17 cellular contexts compared by ENCODE assay signal in the genomic region with DNA sequence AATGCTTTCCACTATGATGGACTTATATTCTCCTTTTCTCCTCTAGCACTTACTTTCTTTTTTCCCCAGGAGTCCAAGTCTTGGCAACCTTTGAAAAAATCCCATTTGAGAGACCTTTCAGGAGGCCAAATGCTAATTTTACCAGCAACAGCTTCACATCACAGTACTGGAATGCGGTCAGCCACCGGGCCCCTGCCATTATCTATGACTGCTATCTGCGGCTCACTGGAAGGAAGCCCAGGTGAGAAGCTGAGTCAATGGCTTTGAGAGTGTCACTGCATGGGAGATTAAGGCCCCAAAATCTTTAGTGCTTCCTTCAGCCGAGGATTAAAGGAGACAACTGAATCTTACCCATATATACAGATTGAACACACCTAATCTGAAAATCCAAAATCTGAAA.
A peak's percentile ranks its signal among the peaks of the same experiment; 100 is the strongest.
DNase-seq lines count a peak whose midpoint lies in the region; ATAC-seq, FAIRE-seq and TF ChIP-seq lines count a peak whose summit lies in the region.
"Had no signal": no experiment of that assay in that cellular context is flagged by ENCODE, and none has a peak within 500 bp of the region (broad histone marks: within the 10 kb centered on the region; RNA-seq: fewer than 3 reads in every experiment).

No MANE protein-coding gene starts in this region.

- H3K9me3 Mint-ChIP-seq in MCF 10A (ENCODE audit: unreplicated experiment): no peaks in the 10 kb centered on the region
- H3K9me3 Mint-ChIP-seq in endothelial cell (ENCODE audit: unreplicated experiment): peaks cover 5% of the 10 kb centered on the region
- H3K9me3 Mint-ChIP-seq: activated naive CD4-positive, alpha-beta T cell treated with anti-CD3 and anti-CD28 coated beads, Interleukin-2, amount 10 ng/mL, durations not matched to agents 7 days and 5 days had no signal

- H2AFZ ChIP-seq in mammary epithelial cell (ENCODE audit: low read depth, low read length) (no peak overlapping the region), H1 (ENCODE audit: low read length) (no peak overlapping the region)

- H2BK15ac ChIP-seq in H1 (ENCODE audit: low read length): no peak overlapping the region

- H3K27ac Mint-ChIP-seq in MCF 10A (ENCODE audit: low read depth, unreplicated experiment) (no peak overlapping the region), endothelial cell (ENCODE audit: unreplicated experiment) (no peak overlapping the region)
- H3K27ac Mint-ChIP-seq: activated CD8-positive, alpha-beta T cell treated with anti-CD3 and anti-CD28 coated beads, Interleukin-2, amount 10 ng/mL, durations not matched to agents 7 days and 5 days; activated naive CD4-positive, alpha-beta T cell treated with anti-CD3 and anti-CD28 coated beads, Interleukin-2, amount 10 ng/mL, durations not matched to agents 7 days and 5 days had no signal

- TF ChIP-seq CTCF in mammary epithelial cell (conservative IDR thresholded peaks at IDR 0.05 in 1 of 2, IDR thresholded peaks at IDR 0.05 in 1 of 2; ENCODE audit: extremely low read depth in 1 of 2, insufficient read depth in 1 of 2, low read depth in 1 of 2, low read length in 2 of 2) (no peak), MCF 10A (IDR thresholded peaks at IDR 0.05; ENCODE audit: unreplicated experiment) (no peak), H1 (IDR thresholded peaks at IDR 0.05; ENCODE audit: control extremely low read depth in 1 of 3, insufficient read depth in 1 of 3, low read depth in 1 of 3, low read length in 3 of 3) (no peak), endothelial cell (IDR thresholded peaks at IDR 0.05; ENCODE audit: unreplicated experiment) (no peak)

- no peak overlapping the region for H2BK5ac ChIP-seq in H1 (ENCODE audit: low read depth, low read length)

- H3K4me3 Mint-ChIP-seq in MCF 10A (ENCODE audit: unreplicated experiment) (no peak overlapping the region), endothelial cell (ENCODE audit: unreplicated experiment) (no peak overlapping the region)
- H3K4me3 Mint-ChIP-seq: activated CD8-positive, alpha-beta T cell treated with anti-CD3 and anti-CD28 coated beads, Interleukin-2, amount 10 ng/mL, durations not matched to agents 7 days and 5 days; activated naive CD4-positive, alpha-beta T cell treated with anti-CD3 and anti-CD28 coated beads, Interleukin-2, amount 10 ng/mL, durations not matched to agents 7 days and 5 days had no signal

- WGBS in mammary epithelial cell (ENCODE audit: low coverage, missing lambda C conversion rate): 52% methylated on average over 4 of the region's 4 CpGs
- WGBS in H1 (ENCODE audit: extremely low coverage in 1 of 2, insufficient coverage in 1 of 2, insufficient read length in 1 of 2, insufficient replicate concordance in 2 of 2, low coverage in 1 of 2, low lambda C conversion rate in 2 of 2, missing lambda C conversion rate in 1 of 2), 2 experiments: 67% methylated on average over 4 of the region's 4 CpGs; no CpG with 5 or more reads in 1 of the 2 experiments

- no peak for TF ChIP-seq EP300 in H1 (IDR thresholded peaks at IDR 0.05; ENCODE audit: borderline replicate concordance in 1 of 2, low read depth in 2 of 2, low read length in 2 of 2)

- H4K20me1 ChIP-seq in mammary epithelial cell (ENCODE audit: insufficient read depth, low read length) (no peaks in the 10 kb centered on the region), H1 (replicated peaks in 1 of 2; ENCODE audit: control insufficient read depth in 1 of 2, insufficient read depth in 2 of 2, low read length in 2 of 2) (no peaks in the 10 kb centered on the region)

- no peaks in the 10 kb centered on the region for H3K23me2 ChIP-seq in H1 (ENCODE audit: low read depth, low read length)

- no peak overlapping the region for H4K8ac ChIP-seq in H1 (ENCODE audit: extremely low read depth, insufficient read depth, low read length)

- no peak overlapping the region for H4K91ac ChIP-seq in H1 (replicated peaks; ENCODE audit: insufficient read length, low read length)

- no peak overlapping the region for H3K56ac ChIP-seq in H1 (replicated peaks; ENCODE audit: insufficient read length, low read depth, low read length)

- in situ Hi-C loops in mammary epithelial cell (cut with MboI; ENCODE audit: low sequenced_read_pairs in 2 of 2): loop anchor here (25.0 kb wide), 1 partner anchor 229 kb away; no protein-coding TSS in a partner anchor

- H3K9me3 ChIP-seq in mammary epithelial cell (replicated peaks; ENCODE audit: insufficient read depth, low read length): no peaks in the 10 kb centered on the region
- peaks cover 2% of the 10 kb centered on the region in 2 experiments; a peak in 2 of 4 replicates for H3K9me3 ChIP-seq in H1 (ENCODE audit: insufficient read depth in 2 of 2, low read depth in 1 of 2, low read length in 1 of 2)

- intact Hi-C loops in mammary epithelial cell (cut with micrococcal nuclease) (loop anchor here (1.0 to 10.0 kb wide), 4 partner anchors 228 to 1528 kb away; no protein-coding TSS in a partner anchor), MCF 10A (cut with micrococcal nuclease) (loop anchor here (1.0 kb wide), 1 partner anchor 244 kb away; no protein-coding TSS in a partner anchor)

- FAIRE-seq in H1 (lab: Jason Lieb, UNC): no peak
- FAIRE-seq: D721Med, GM12878 had no signal

- no peak for TF ChIP-seq POLR2A in H1 (IDR thresholded peaks at IDR 0.05; ENCODE audit: control extremely low read depth in 1 of 2, low read depth in 2 of 2, low read length in 2 of 2)

- POLR2A ChIA-PET in MCF 10A (lab: Yijun Ruan, JAX) (interaction anchor here (0.7 to 2.1 kb wide), 3 partner anchors 14 to 229 kb away, joined by 3 to 9 read pairs (median 3); no protein-coding TSS in a partner anchor), H1 (lab: Charles Lee; ENCODE audit: partially characterized antibody) (no interaction called here)

- H3K27ac ChIP-seq in mammary epithelial cell (ENCODE audit: insufficient read depth, low read depth, low read length) (no peak overlapping the region), H1 (ENCODE audit: low read depth, low read length) (no peak overlapping the region)

- ATAC-seq in GM19324 (IDR thresholded peaks at IDR 0.05; ENCODE audit: low FRiP score, unreplicated experiment): no peak
- ATAC-seq: sciatic nerve had no signal

- H3K4ac ChIP-seq in H1 (replicated peaks; ENCODE audit: insufficient read length, low read depth, low read length): no peak overlapping the region

- no peak overlapping the region for H3K9ac ChIP-seq in mammary epithelial cell (ENCODE audit: insufficient read depth, low read length)
- H3K9ac ChIP-seq in H1 (replicated peaks in 1 of 4; ENCODE audit: extremely low read depth in 1 of 4, low read depth in 3 of 4, low read length in 3 of 4): no peak overlapping the region

- dilution Hi-C loops in mammary epithelial cell (cut with HindIII; ENCODE audit: low sequenced_read_pairs): no loop called here

- H2BK120ac ChIP-seq in H1 (replicated peaks; ENCODE audit: low read depth, low read length): no peak overlapping the region

- no peak overlapping the region for H3K14ac ChIP-seq in H1 (ENCODE audit: insufficient read length)

- H3K4me1 ChIP-seq in mammary epithelial cell (ENCODE audit: insufficient read depth, low read length) (peaks cover 10% of the 10 kb centered on the region), H1 (replicated peaks in 1 of 4; ENCODE audit: control insufficient read depth in 3 of 4, insufficient read depth in 4 of 4, low read length in 3 of 4) (0 out of 7 replicates have a peak, but pooled peaks cover 0 to 3% (median 0%) of the 10 kb centered on the region in 4 experiments)

- H3K36me3 Mint-ChIP-seq in MCF 10A (ENCODE audit: insufficient read depth, unreplicated experiment): no peaks in the 10 kb centered on the region
- H3K36me3 Mint-ChIP-seq in endothelial cell (ENCODE audit: low read depth, unreplicated experiment): peaks cover 36% of the 10 kb centered on the region

- H3K79me1 ChIP-seq in H1 (ENCODE audit: low read depth, low read length): no peaks in the 10 kb centered on the region

- DNase-seq in mammary epithelial cell: peak; percentile 52
- no peak for DNase-seq in MCF 10A (ENCODE audit: unreplicated experiment)
- peak in 1 of 2 experiments; percentile 7 for DNase-seq in H1 (ENCODE audit: low read depth in 1 of 2, low spot score in 2 of 2)
- DNase-seq in iPS-NIHi11 (ENCODE audit: low spot score): peak; percentile 23
- no peak for DNase-seq in D341Med (ENCODE audit: low spot score)
- DNase-seq in endothelial cell (ENCODE audit: low spot score): no peak
- DNase-seq in GM19240 (ENCODE audit: insufficient read length, low spot score): no peak
- DNase-seq: 8988T; activated CD8-positive, alpha-beta T cell treated with anti-CD3 and anti-CD28 coated beads, Interleukin-2, amount 10 ng/mL, durations not matched to agents 7 days and 5 days; activated naive CD4-positive, alpha-beta T cell treated with anti-CD3 and anti-CD28 coated beads, Interleukin-2, amount 10 ng/mL, durations not matched to agents 7 days and 5 days; dorsolateral prefrontal cortex; KG1; NCI-H1930 had no signal

- no peak overlapping the region for H3K4me2 ChIP-seq in mammary epithelial cell (ENCODE audit: insufficient read depth, low read depth, low read length)
- H3K4me2 ChIP-seq in H1 (ENCODE audit: insufficient read depth in 1 of 2, low read depth in 2 of 2, low read length in 2 of 2): no peak overlapping the region

- H2BK12ac ChIP-seq in H1 (ENCODE audit: low read depth, low read length): no peak overlapping the region

- no peak overlapping the region for H3K23ac ChIP-seq in H1 (ENCODE audit: insufficient read length)

- no peaks in the 10 kb centered on the region for H3K27me3 ChIP-seq in mammary epithelial cell (ENCODE audit: insufficient read depth, low read length)
- H3K27me3 ChIP-seq in H1 (replicated peaks in 1 of 4; ENCODE audit: control insufficient read depth in 3 of 4, extremely low read depth in 1 of 4, insufficient read depth in 3 of 4, low read length in 3 of 4): no peaks in the 10 kb centered on the region
- H3K27me3 ChIP-seq: dorsolateral prefrontal cortex had no signal

- H3K4me1 Mint-ChIP-seq in MCF 10A (ENCODE audit: insufficient read depth, unreplicated experiment): peaks cover 5% of the 10 kb centered on the region
- no peaks in the 10 kb centered on the region for H3K4me1 Mint-ChIP-seq in endothelial cell (ENCODE audit: unreplicated experiment)

- no peak overlapping the region for H3K18ac ChIP-seq in H1 (ENCODE audit: extremely low read depth, low read length)

- H3K36me3 ChIP-seq in mammary epithelial cell (ENCODE audit: insufficient read depth, low read length): no peaks in the 10 kb centered on the region
- peaks cover 0 to 2% (median under 1%) of the 10 kb centered on the region in 4 experiments; a peak in 4 of 8 replicates for H3K36me3 ChIP-seq in H1 (ENCODE audit: control insufficient read depth in 2 of 4, insufficient read depth in 4 of 4, low read length in 3 of 4)

- H4K5ac ChIP-seq in H1 (ENCODE audit: insufficient read length, low read depth, low read length): no peak overlapping the region

- H3K4me3 ChIP-seq in mammary epithelial cell (replicated peaks in 1 of 3; ENCODE audit: insufficient read depth in 1 of 3, low read depth in 2 of 3, low read length in 3 of 3) (no peak overlapping the region), H1 (ENCODE audit: extremely low read depth in 1 of 4, insufficient read depth in 2 of 4, low read depth in 3 of 4, low read length in 4 of 4) (no peak overlapping the region)
- H3K4me3 ChIP-seq: GM12878 had no signal

- CTCF ChIA-PET in mammary epithelial cell (lab: Charles Lee; ENCODE audit: low non-redundant PET): no interaction called here
- CTCF ChIA-PET in MCF 10A (lab: Yijun Ruan, JAX): interaction anchor here (0.7 to 2.5 kb wide), 10 partner anchors 10 to 347 kb away, joined by 3 to 46 read pairs (median 6); no protein-coding TSS in a partner anchor
- CTCF ChIA-PET in H1 (lab: Charles Lee; ENCODE audit: partially characterized antibody): interaction anchor here (0.6 to 7.2 kb wide), 13 partner anchors 9 to 1573 kb away, joined by 3 to 55 read pairs (median 5); no protein-coding TSS in a partner anchor

- no peaks in the 10 kb centered on the region for H3K79me2 ChIP-seq in mammary epithelial cell (ENCODE audit: insufficient read depth, low read length)
- no peaks in the 10 kb centered on the region for H3K79me2 ChIP-seq in H1 (ENCODE audit: control insufficient read depth in 1 of 2, insufficient read depth in 2 of 2, low read length in 2 of 2)

- H3K27me3 Mint-ChIP-seq in MCF 10A (ENCODE audit: insufficient read depth, unreplicated experiment) (no peaks in the 10 kb centered on the region), endothelial cell (ENCODE audit: unreplicated experiment) (peaks cover 2% of the 10 kb centered on the region)
- H3K27me3 Mint-ChIP-seq: activated naive CD4-positive, alpha-beta T cell treated with anti-CD3 and anti-CD28 coated beads, Interleukin-2, amount 10 ng/mL, durations not matched to agents 7 days and 5 days had no signal

- TF ChIP-seq RAD21 in H1 (IDR thresholded peaks at IDR 0.05 in 1 of 2, conservative IDR thresholded peaks at IDR 0.05 in 1 of 2; ENCODE audit: low read depth in 2 of 2, low read length in 2 of 2): no peak

- no peak overlapping the region for H2BK20ac ChIP-seq in H1 (ENCODE audit: low read length)

- no peak overlapping the region for H2AK5ac ChIP-seq in H1 (ENCODE audit: low read depth, low read length)

- BruUV-seq in mammary epithelial cell (replicated peaks; lab: Mats Ljungman, UMichigan) (no TSS peak), MCF 10A (replicated peaks; lab: Mats Ljungman, UMichigan) (no TSS peak)

Comparison
In these comparisons a context has a peak if more than half of its experiments do, and no peak if none do; other contexts are left out.
1. DNase-seq: peak in mammary epithelial cell (single experiment) and iPS-NIHi11 (single experiment); none in MCF 10A (single experiment), D341Med (single experiment), endothelial cell (single experiment) and GM19240 (single experiment).